In the genomic region with DNA sequence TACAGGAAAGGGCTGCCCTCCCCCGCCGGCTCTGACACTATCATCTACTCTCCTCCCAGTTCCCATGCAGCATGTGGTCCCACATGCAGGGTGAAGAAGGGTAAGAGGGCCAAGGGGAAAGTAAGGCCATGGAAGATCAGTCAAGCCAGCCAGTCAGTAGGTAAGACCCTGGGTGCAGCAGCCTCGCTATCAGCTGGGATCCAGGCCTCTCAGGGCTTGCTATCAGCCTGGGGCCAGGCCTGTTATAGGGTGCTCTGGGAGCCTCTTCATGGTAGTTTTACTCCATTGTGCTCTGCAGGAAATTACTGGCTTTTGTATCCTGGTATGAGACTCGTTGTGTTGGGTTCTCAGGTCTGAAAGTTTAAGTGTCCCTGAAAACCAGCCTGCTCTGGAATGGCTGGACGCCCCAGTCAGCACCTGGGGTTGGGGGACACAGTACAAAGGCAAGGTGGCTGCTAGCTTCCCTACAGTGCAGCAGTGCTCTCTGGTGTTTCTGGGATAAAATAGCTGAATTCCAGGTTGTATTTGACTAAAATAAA, we compare ENCODE assay signal across 1 cellular context.
TF ChIP-seq lines count a peak whose summit lies in the region.

No MANE protein-coding gene starts in this region.

TF ChIP-seq in GM23338, 12 proteins besides CTCF, POLR2A, EP300 and RAD21 (continued from another document):
- TF ChIP-seq, protein P1, sequence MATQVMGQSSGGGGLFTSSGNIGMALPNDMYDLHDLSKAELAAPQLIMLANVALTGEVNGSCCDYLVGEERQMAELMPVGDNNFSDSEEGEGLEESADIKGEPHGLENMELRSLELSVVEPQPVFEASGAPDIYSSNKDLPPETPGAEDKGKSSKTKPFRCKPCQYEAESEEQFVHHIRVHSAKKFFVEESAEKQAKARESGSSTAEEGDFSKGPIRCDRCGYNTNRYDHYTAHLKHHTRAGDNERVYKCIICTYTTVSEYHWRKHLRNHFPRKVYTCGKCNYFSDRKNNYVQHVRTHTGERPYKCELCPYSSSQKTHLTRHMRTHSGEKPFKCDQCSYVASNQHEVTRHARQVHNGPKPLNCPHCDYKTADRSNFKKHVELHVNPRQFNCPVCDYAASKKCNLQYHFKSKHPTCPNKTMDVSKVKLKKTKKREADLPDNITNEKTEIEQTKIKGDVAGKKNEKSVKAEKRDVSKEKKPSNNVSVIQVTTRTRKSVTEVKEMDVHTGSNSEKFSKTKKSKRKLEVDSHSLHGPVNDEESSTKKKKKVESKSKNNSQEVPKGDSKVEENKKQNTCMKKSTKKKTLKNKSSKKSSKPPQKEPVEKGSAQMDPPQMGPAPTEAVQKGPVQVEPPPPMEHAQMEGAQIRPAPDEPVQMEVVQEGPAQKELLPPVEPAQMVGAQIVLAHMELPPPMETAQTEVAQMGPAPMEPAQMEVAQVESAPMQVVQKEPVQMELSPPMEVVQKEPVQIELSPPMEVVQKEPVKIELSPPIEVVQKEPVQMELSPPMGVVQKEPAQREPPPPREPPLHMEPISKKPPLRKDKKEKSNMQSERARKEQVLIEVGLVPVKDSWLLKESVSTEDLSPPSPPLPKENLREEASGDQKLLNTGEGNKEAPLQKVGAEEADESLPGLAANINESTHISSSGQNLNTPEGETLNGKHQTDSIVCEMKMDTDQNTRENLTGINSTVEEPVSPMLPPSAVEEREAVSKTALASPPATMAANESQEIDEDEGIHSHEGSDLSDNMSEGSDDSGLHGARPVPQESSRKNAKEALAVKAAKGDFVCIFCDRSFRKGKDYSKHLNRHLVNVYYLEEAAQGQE (IDR thresholded peaks at IDR 0.05; ENCODE audit: unreplicated experiment): no peak
